In the genomic region with DNA sequence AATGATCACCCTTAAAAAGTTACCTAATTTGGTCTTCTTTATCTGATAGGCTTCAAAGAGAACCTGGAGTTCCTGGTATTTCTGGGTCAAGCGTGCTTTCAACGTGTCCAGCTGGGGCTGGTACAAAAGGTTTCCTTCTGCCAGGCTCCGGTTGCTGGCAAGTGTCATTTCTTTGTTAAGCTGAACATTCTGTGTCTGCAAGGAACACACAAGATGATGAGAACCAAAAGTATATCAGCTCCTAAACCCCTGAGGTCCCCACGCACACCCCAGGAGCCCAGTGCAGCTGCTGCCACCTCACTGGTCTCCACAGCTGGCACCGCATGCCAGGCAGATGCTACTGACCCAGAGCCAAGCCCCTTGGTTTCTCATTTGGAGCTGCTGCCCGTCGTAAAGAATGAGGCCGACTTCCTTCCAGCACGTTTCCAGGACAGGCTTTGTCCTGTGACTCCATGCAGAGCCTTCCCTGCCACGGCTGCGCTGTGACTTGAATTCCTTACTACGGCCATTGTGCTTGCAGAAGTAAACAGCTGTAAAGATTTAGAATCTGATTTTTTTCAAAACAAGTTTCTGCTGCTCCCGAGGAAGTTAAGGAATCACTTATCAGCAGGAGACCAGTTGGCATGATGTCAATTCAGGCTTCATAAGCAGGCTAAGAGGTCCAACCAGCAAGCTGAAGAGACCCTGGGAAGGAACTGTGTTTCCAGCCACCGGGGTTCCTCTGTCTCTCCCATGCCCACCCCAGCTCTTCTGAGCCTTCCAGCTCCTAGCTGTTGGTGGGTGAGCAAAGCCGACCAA, we compare ENCODE assay signal across 8 cellular contexts. TPM values are rescaled to one million over a fixed set of nuclear protein-coding genes. Genes with fewer than 3 reads are reported as not detected.
DNase-seq lines count a peak whose midpoint lies in the region; ATAC-seq, FAIRE-seq and TF ChIP-seq lines count a peak whose summit lies in the region.

No MANE protein-coding gene starts in this region.

- peaks cover 39% of the 10 kb centered on the region for H4K20me1 ChIP-seq in astrocyte (ENCODE audit: insufficient read depth, low read length)

- no peak for DNase-seq in activated CD4-positive, alpha-beta T cell treated with anti-CD3 and anti-CD28 coated beads, Interleukin-2, amount 10 ng/mL, durations not matched to agents 24 days and 14 days
- no peak for DNase-seq in activated CD4-positive, alpha-beta T cell treated with anti-CD3 and anti-CD28 coated beads, Interleukin-2, amount 50 U/mL, for 1 hour
- DNase-seq in astrocyte (ENCODE audit: low read depth): peak; percentile 52
- DNase-seq in right lobe of liver: peak; percentile 31 to 81 (median 72)
- no peak for DNase-seq in SW 1271 (lab: John Stamatoyannopoulos, UW)
- no peak for DNase-seq in NCI-H345 treated with DMSO at 0.1 percent for 48 hours (lab: John Stamatoyannopoulos, UW; ENCODE audit: unreplicated experiment)

- H3K9me3 ChIP-seq in astrocyte (ENCODE audit: insufficient read depth, low read depth, low read length): no peaks in the 10 kb centered on the region
- no peaks in the 10 kb centered on the region for H3K9me3 ChIP-seq in right lobe of liver
- no peaks in the 10 kb centered on the region for H3K9me3 ChIP-seq in thymus (ENCODE audit: control insufficient read depth)

- H3K36me3 ChIP-seq in astrocyte (ENCODE audit: insufficient read depth, low read length) (peaks cover 22% of the 10 kb centered on the region), right lobe of liver (peaks cover 0 to 10% (median 0%) of the 10 kb centered on the region in 4 donors), thymus (ENCODE audit: control insufficient read depth, insufficient read depth) (peaks cover 43% of the 10 kb centered on the region)

- H3K9me3 Mint-ChIP-seq in activated CD4-positive, alpha-beta T cell treated with anti-CD3 and anti-CD28 coated beads, Interleukin-2, amount 10 ng/mL, durations not matched to agents 24 days and 14 days: no peaks in the 10 kb centered on the region
- H3K9me3 Mint-ChIP-seq in astrocyte (ENCODE audit: unreplicated experiment): no peaks in the 10 kb centered on the region

- H3K27ac ChIP-seq in astrocyte (ENCODE audit: low read depth, low read length) (peak overlapping the region; percentile 73), right lobe of liver (peak overlapping the region; percentile 62 to 87 (median 83)), thymus (ENCODE audit: low read depth) (no peak overlapping the region)

- no peak for FAIRE-seq in astrocyte (lab: Jason Lieb, UNC)

- peaks cover 47% of the 10 kb centered on the region for H3K4me1 Mint-ChIP-seq in activated CD4-positive, alpha-beta T cell treated with anti-CD3 and anti-CD28 coated beads, Interleukin-2, amount 10 ng/mL, durations not matched to agents 24 days and 14 days
- peaks cover 39% of the 10 kb centered on the region for H3K4me1 Mint-ChIP-seq in astrocyte (ENCODE audit: low read depth, unreplicated experiment)

- H2AFZ ChIP-seq in astrocyte (ENCODE audit: low read depth, low read length): peak overlapping the region; percentile 4

- H3K27me3 ChIP-seq in astrocyte (ENCODE audit: insufficient read depth, low read length) (no peaks in the 10 kb centered on the region), right lobe of liver (no peaks in the 10 kb centered on the region), thymus (ENCODE audit: control insufficient read depth, insufficient read depth) (no peaks in the 10 kb centered on the region)

- intact Hi-C loops in activated CD4-positive, alpha-beta T cell treated with anti-CD3 and anti-CD28 coated beads, Interleukin-2, amount 10 ng/mL, durations not matched to agents 24 days and 14 days (cut with micrococcal nuclease): loop anchor here (1.0 to 10.0 kb wide), 2 partner anchors 76 to 204 kb away; no protein-coding TSS in a partner anchor
- intact Hi-C loops in right lobe of liver (cut with DNase I): no loop called here

- H3K4me2 ChIP-seq in astrocyte (ENCODE audit: low read length): peak overlapping the region; percentile 87

- ATAC-seq in right lobe of liver: peak in 1 of 4 donors; percentile 0
- no peak for ATAC-seq in HG03520 (IDR thresholded peaks at IDR 0.05; ENCODE audit: unreplicated experiment)

- no peak for TF ChIP-seq CTCF in astrocyte (IDR thresholded peaks at IDR 0.05; ENCODE audit: insufficient read depth, low read depth, low read length)
- TF ChIP-seq CTCF in right lobe of liver (IDR thresholded peaks at IDR 0.05): no peak

- H3K4me1 ChIP-seq in astrocyte (ENCODE audit: insufficient read depth, low read length) (peaks cover 31% of the 10 kb centered on the region), right lobe of liver (peaks cover 0 to 73% (median 39%) of the 10 kb centered on the region in 4 donors), thymus (ENCODE audit: control insufficient read depth, insufficient read depth, low read length) (peaks cover 29% of the 10 kb centered on the region)

- peaks cover 14% of the 10 kb centered on the region for H3K27me3 Mint-ChIP-seq in activated CD4-positive, alpha-beta T cell treated with anti-CD3 and anti-CD28 coated beads, Interleukin-2, amount 10 ng/mL, durations not matched to agents 24 days and 14 days
- H3K27me3 Mint-ChIP-seq in astrocyte (ENCODE audit: low read depth, unreplicated experiment): no peaks in the 10 kb centered on the region

- no peak for TF ChIP-seq POLR2A in right lobe of liver (IDR thresholded peaks at IDR 0.05)

- 31% methylated on average over 15 of the region's 15 CpGs for WGBS in right lobe of liver (ENCODE audit: insufficient coverage, low coverage, low lambda C conversion rate, missing lambda C conversion rate)
- 48% methylated on average over 15 of the region's 15 CpGs for whole genome bisulfite sequencing in thymus

- H3K79me2 ChIP-seq in astrocyte (ENCODE audit: insufficient read depth, low read length): peaks cover 70% of the 10 kb centered on the region

- H3K4me3 ChIP-seq in astrocyte (ENCODE audit: insufficient read depth, low read depth, low read length): peak overlapping the region; percentile 49
- H3K4me3 ChIP-seq in right lobe of liver: peak overlapping the region in 2 of 3 donors; percentile 15
- H3K4me3 ChIP-seq in thymus (ENCODE audit: low read length): peak overlapping the region; percentile 21

- H3K4me3 Mint-ChIP-seq in activated CD4-positive, alpha-beta T cell treated with anti-CD3 and anti-CD28 coated beads, Interleukin-2, amount 10 ng/mL, durations not matched to agents 24 days and 14 days: peak overlapping the region; percentile 79
- H3K4me3 Mint-ChIP-seq in astrocyte (ENCODE audit: unreplicated experiment): peak overlapping the region; percentile 72

- peaks cover 49% of the 10 kb centered on the region for H3K36me3 Mint-ChIP-seq in activated CD4-positive, alpha-beta T cell treated with anti-CD3 and anti-CD28 coated beads, Interleukin-2, amount 10 ng/mL, durations not matched to agents 24 days and 14 days (ENCODE audit: low read depth)
- peaks cover 8% of the 10 kb centered on the region for H3K36me3 Mint-ChIP-seq in astrocyte (ENCODE audit: low read depth, unreplicated experiment)

- H3K27ac Mint-ChIP-seq in activated CD4-positive, alpha-beta T cell treated with anti-CD3 and anti-CD28 coated beads, Interleukin-2, amount 10 ng/mL, durations not matched to agents 24 days and 14 days: no peak overlapping the region
- H3K27ac Mint-ChIP-seq in astrocyte (ENCODE audit: unreplicated experiment): peak overlapping the region; percentile 93

- peak overlapping the region; percentile 80 for H3K9ac ChIP-seq in astrocyte (ENCODE audit: low read length)

RNA-seq across cellular contexts. Expression of a gene that starts 24.9 kb away (rescaled TPM):
- total RNA-seq in activated CD4-positive, alpha-beta T cell treated with anti-CD3 and anti-CD28 coated beads, Interleukin-2, amount 10 ng/mL, durations not matched to agents 24 days and 14 days: 9.2 and 9.5 TPM in 2 replicates
- total RNA-seq in astrocyte (27.1 and 31.4 TPM in 2 replicates), right lobe of liver (1 to 10 TPM; 5.2 to 6.7 (median 6.0) TPM)
- 28.2 TPM for polyA plus RNA-seq in thymus

RNA-seq across cellular contexts. Expression of a gene that starts 35.8 kb away (rescaled TPM):
- total RNA-seq in activated CD4-positive, alpha-beta T cell treated with anti-CD3 and anti-CD28 coated beads, Interleukin-2, amount 10 ng/mL, durations not matched to agents 24 days and 14 days: 23.8 and 25.8 TPM in 2 replicates
- total RNA-seq in astrocyte: 21.3 and 22.2 TPM in 2 replicates
- 10 to 100 TPM; 23.6 to 37.2 (median 27.8) TPM for total RNA-seq in right lobe of liver
- 49.0 TPM for polyA plus RNA-seq in thymus

Comparison
In these comparisons a context has a peak if more than half of its experiments do, and no peak if none do; other contexts are left out.
1. DNase-seq: peak in astrocyte (single experiment) and right lobe of liver (3 of 3); none in activated CD4-positive, alpha-beta T cell treated with anti-CD3 and anti-CD28 coated beads, Interleukin-2, amount 10 ng/mL, durations not matched to agents 24 days and 14 days (single experiment), activated CD4-positive, alpha-beta T cell treated with anti-CD3 and anti-CD28 coated beads, Interleukin-2, amount 50 U/mL, for 1 hour (single experiment), SW 1271 (0 of 2) and NCI-H345 treated with DMSO at 0.1 percent for 48 hours (single experiment).
2. Peak in every context shown above with its lines, with median percentiles within 50 percentile points of each other: H3K4me3 ChIP-seq.